Comparison of ENCODE assay signal across 1 cellular context in the genomic region with DNA sequence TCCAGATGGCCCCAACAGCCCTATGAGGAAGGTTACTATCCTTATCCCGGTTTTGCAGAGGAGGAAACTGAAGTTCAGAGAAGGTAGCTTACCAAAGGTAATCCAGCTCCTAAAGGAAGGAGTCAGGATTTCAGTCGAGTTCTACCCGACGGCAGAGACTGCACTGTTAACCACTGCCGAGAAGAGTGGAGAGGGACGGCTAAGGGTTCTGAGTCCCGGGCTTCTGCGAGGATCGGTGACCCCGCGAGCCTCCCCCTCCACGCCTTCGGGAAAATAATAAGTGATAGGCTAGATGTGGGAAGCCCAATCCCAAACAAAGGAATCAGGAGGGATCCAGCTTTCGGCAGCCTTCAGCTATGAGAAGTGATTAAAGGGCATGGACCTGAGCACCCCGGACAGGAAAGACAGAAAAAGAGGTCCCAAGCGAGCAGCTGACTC.
TF ChIP-seq lines count a peak whose summit lies in the region.

No MANE protein-coding gene starts in this region.

TF ChIP-seq in K562, 482 proteins besides CTCF, POLR2A, EP300 and RAD21:
- TF ChIP-seq, protein P1, sequence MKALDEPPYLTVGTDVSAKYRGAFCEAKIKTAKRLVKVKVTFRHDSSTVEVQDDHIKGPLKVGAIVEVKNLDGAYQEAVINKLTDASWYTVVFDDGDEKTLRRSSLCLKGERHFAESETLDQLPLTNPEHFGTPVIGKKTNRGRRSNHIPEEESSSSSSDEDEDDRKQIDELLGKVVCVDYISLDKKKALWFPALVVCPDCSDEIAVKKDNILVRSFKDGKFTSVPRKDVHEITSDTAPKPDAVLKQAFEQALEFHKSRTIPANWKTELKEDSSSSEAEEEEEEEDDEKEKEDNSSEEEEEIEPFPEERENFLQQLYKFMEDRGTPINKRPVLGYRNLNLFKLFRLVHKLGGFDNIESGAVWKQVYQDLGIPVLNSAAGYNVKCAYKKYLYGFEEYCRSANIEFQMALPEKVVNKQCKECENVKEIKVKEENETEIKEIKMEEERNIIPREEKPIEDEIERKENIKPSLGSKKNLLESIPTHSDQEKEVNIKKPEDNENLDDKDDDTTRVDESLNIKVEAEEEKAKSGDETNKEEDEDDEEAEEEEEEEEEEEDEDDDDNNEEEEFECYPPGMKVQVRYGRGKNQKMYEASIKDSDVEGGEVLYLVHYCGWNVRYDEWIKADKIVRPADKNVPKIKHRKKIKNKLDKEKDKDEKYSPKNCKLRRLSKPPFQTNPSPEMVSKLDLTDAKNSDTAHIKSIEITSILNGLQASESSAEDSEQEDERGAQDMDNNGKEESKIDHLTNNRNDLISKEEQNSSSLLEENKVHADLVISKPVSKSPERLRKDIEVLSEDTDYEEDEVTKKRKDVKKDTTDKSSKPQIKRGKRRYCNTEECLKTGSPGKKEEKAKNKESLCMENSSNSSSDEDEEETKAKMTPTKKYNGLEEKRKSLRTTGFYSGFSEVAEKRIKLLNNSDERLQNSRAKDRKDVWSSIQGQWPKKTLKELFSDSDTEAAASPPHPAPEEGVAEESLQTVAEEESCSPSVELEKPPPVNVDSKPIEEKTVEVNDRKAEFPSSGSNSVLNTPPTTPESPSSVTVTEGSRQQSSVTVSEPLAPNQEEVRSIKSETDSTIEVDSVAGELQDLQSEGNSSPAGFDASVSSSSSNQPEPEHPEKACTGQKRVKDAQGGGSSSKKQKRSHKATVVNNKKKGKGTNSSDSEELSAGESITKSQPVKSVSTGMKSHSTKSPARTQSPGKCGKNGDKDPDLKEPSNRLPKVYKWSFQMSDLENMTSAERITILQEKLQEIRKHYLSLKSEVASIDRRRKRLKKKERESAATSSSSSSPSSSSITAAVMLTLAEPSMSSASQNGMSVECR (CRISPR knock-in tag; IDR thresholded peaks at IDR 0.05) = peak; percentile 85
- TF ChIP-seq SMAD3 (CRISPR knock-in tag; conservative IDR thresholded peaks at IDR 0.05) (0 out of 2 replicates have a peak, but pooled peaks have one; percentile 5), ARID1B (IDR thresholded peaks at IDR 0.05) (0 out of 2 replicates have a peak, but pooled peaks have one; percentile 5), CREB1 (IDR thresholded peaks at IDR 0.05) (no peak), CREB1 (CRISPR knock-in tag; IDR thresholded peaks at IDR 0.05) (no peak), SAP30 (IDR thresholded peaks at IDR 0.05; ENCODE audit: borderline replicate concordance, insufficient read depth, low read depth, low read length, poor library complexity, severe bottlenecking) (peak; percentile 54), KDM2B (CRISPR knock-in tag; IDR thresholded peaks at IDR 0.05) (peak; percentile 68; the same call in 1 of the 2 replicates), HDAC1 (IDR thresholded peaks at IDR 0.05) (0 out of 4 replicates have a peak, but pooled peaks of 1 of the 2 experiments have one; percentile 15), SMARCA4 (IDR thresholded peaks at IDR 0.05) (0 out of 2 replicates have a peak, but pooled peaks have one; percentile 32), NFATC3 (IDR thresholded peaks at IDR 0.05) (peak; percentile 57; the same call in 1 of the 2 replicates), ETV5 (CRISPR knock-in tag; IDR thresholded peaks at IDR 0.05; ENCODE audit: low read depth) (peak; percentile 27; the same call in 1 of the 2 replicates), ZNF436 (CRISPR knock-in tag; IDR thresholded peaks at IDR 0.05) (no peak), SMARCA5 (IDR thresholded peaks at IDR 0.05) (no peak)
- TF ChIP-seq, protein P2, sequence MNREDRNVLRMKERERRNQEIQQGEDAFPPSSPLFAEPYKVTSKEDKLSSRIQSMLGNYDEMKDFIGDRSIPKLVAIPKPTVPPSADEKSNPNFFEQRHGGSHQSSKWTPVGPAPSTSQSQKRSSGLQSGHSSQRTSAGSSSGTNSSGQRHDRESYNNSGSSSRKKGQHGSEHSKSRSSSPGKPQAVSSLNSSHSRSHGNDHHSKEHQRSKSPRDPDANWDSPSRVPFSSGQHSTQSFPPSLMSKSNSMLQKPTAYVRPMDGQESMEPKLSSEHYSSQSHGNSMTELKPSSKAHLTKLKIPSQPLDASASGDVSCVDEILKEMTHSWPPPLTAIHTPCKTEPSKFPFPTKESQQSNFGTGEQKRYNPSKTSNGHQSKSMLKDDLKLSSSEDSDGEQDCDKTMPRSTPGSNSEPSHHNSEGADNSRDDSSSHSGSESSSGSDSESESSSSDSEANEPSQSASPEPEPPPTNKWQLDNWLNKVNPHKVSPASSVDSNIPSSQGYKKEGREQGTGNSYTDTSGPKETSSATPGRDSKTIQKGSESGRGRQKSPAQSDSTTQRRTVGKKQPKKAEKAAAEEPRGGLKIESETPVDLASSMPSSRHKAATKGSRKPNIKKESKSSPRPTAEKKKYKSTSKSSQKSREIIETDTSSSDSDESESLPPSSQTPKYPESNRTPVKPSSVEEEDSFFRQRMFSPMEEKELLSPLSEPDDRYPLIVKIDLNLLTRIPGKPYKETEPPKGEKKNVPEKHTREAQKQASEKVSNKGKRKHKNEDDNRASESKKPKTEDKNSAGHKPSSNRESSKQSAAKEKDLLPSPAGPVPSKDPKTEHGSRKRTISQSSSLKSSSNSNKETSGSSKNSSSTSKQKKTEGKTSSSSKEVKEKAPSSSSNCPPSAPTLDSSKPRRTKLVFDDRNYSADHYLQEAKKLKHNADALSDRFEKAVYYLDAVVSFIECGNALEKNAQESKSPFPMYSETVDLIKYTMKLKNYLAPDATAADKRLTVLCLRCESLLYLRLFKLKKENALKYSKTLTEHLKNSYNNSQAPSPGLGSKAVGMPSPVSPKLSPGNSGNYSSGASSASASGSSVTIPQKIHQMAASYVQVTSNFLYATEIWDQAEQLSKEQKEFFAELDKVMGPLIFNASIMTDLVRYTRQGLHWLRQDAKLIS (CRISPR knock-in tag; IDR thresholded peaks at IDR 0.05) = no peak
- TF ChIP-seq, protein P3, sequence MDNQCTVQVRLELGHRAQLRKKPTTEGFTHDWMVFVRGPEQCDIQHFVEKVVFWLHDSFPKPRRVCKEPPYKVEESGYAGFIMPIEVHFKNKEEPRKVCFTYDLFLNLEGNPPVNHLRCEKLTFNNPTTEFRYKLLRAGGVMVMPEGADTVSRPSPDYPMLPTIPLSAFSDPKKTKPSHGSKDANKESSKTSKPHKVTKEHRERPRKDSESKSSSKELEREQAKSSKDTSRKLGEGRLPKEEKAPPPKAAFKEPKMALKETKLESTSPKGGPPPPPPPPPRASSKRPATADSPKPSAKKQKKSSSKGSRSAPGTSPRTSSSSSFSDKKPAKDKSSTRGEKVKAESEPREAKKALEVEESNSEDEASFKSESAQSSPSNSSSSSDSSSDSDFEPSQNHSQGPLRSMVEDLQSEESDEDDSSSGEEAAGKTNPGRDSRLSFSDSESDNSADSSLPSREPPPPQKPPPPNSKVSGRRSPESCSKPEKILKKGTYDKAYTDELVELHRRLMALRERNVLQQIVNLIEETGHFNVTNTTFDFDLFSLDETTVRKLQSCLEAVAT (IDR thresholded peaks at IDR 0.05) = 0 out of 4 replicates have a peak, but pooled peaks of 1 of the 2 experiments have one; percentile 10
- TF ChIP-seq, protein P4, sequence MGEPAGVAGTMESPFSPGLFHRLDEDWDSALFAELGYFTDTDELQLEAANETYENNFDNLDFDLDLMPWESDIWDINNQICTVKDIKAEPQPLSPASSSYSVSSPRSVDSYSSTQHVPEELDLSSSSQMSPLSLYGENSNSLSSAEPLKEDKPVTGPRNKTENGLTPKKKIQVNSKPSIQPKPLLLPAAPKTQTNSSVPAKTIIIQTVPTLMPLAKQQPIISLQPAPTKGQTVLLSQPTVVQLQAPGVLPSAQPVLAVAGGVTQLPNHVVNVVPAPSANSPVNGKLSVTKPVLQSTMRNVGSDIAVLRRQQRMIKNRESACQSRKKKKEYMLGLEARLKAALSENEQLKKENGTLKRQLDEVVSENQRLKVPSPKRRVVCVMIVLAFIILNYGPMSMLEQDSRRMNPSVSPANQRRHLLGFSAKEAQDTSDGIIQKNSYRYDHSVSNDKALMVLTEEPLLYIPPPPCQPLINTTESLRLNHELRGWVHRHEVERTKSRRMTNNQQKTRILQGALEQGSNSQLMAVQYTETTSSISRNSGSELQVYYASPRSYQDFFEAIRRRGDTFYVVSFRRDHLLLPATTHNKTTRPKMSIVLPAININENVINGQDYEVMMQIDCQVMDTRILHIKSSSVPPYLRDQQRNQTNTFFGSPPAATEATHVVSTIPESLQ (CRISPR knock-in tag; IDR thresholded peaks at IDR 0.05) = 0 out of 2 replicates have a peak, but pooled peaks have one; percentile 42
- TF ChIP-seq, protein P5, sequence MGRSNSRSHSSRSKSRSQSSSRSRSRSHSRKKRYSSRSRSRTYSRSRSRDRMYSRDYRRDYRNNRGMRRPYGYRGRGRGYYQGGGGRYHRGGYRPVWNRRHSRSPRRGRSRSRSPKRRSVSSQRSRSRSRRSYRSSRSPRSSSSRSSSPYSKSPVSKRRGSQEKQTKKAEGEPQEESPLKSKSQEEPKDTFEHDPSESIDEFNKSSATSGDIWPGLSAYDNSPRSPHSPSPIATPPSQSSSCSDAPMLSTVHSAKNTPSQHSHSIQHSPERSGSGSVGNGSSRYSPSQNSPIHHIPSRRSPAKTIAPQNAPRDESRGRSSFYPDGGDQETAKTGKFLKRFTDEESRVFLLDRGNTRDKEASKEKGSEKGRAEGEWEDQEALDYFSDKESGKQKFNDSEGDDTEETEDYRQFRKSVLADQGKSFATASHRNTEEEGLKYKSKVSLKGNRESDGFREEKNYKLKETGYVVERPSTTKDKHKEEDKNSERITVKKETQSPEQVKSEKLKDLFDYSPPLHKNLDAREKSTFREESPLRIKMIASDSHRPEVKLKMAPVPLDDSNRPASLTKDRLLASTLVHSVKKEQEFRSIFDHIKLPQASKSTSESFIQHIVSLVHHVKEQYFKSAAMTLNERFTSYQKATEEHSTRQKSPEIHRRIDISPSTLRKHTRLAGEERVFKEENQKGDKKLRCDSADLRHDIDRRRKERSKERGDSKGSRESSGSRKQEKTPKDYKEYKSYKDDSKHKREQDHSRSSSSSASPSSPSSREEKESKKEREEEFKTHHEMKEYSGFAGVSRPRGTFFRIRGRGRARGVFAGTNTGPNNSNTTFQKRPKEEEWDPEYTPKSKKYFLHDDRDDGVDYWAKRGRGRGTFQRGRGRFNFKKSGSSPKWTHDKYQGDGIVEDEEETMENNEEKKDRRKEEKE (IDR thresholded peaks at IDR 0.05; ENCODE audit: borderline replicate concordance in 1 of 2, control insufficient read depth in 1 of 2, low read depth in 2 of 2, low read length in 1 of 2) = no peak
